In genomic region chr2:165697727-165698620, GRCh38 we compare ENCODE assay signal across 9 cellular contexts.
DNase-seq lines count a peak whose midpoint lies in the region; TF ChIP-seq lines count a peak whose summit lies in the region.
"Had no signal": no experiment of that assay in that cellular context is flagged by ENCODE, and none has a peak within 500 bp of the region (broad histone marks: within the 10 kb centered on the region; RNA-seq: fewer than 3 reads in every experiment).

No MANE protein-coding gene starts in this region.

- peak overlapping the region; percentile 4 for H2AFZ ChIP-seq in mammary epithelial cell (ENCODE audit: low read depth, low read length)

- no peaks in the 10 kb centered on the region for H3K4me1 ChIP-seq in mammary epithelial cell (ENCODE audit: insufficient read depth, low read length)
- no peaks in the 10 kb centered on the region for H3K4me1 ChIP-seq in breast epithelium
- H3K4me1 ChIP-seq in HUES6 (ENCODE audit: control insufficient read depth, insufficient read depth, low read length) = peaks cover 32% of the 10 kb centered on the region
- H3K4me1 ChIP-seq in ectodermal cell (ENCODE audit: control insufficient read depth, insufficient read depth, low read length) = peaks cover 20% of the 10 kb centered on the region
- H3K4me1 ChIP-seq in ascending aorta = peaks cover 0 to 2% of the 10 kb centered on the region in 2 donors

- dilution Hi-C loops in mammary epithelial cell (cut with HindIII; ENCODE audit: low sequenced_read_pairs) = loop anchor here (25.0 kb wide), 1 partner anchor 286 kb away; no protein-coding TSS in a partner anchor

- no peaks in the 10 kb centered on the region for H4K20me1 ChIP-seq in mammary epithelial cell (ENCODE audit: insufficient read depth, low read length)

- H3K36me3 ChIP-seq in mammary epithelial cell (ENCODE audit: insufficient read depth, low read length) = no peaks in the 10 kb centered on the region
- H3K36me3 ChIP-seq in breast epithelium = no peaks in the 10 kb centered on the region
- no peaks in the 10 kb centered on the region for H3K36me3 ChIP-seq in HUES6 (ENCODE audit: control insufficient read depth, insufficient read depth, low read length)
- H3K36me3 ChIP-seq in ectodermal cell (ENCODE audit: control insufficient read depth, insufficient read depth, low read length) = no peaks in the 10 kb centered on the region
- no peaks in the 10 kb centered on the region for H3K36me3 ChIP-seq in ascending aorta

- H3K9ac ChIP-seq in mammary epithelial cell (ENCODE audit: insufficient read depth, low read length) = no peak overlapping the region
- H3K9ac ChIP-seq in HUES6 (ENCODE audit: low read length) = peak overlapping the region; percentile 8

- H3K9me3 ChIP-seq in mammary epithelial cell (replicated peaks; ENCODE audit: insufficient read depth, low read length) = no peaks in the 10 kb centered on the region
- H3K9me3 ChIP-seq in breast epithelium = no peaks in the 10 kb centered on the region
- no peaks in the 10 kb centered on the region for H3K9me3 ChIP-seq in HUES6 (ENCODE audit: control insufficient read depth, insufficient read depth, low read depth, low read length)
- no peaks in the 10 kb centered on the region for H3K9me3 ChIP-seq in ectodermal cell (ENCODE audit: control insufficient read depth, low read length)
- no peaks in the 10 kb centered on the region for H3K9me3 ChIP-seq in ascending aorta

- no peak overlapping the region for H3K4me2 ChIP-seq in mammary epithelial cell (ENCODE audit: insufficient read depth, low read depth, low read length)

- in situ Hi-C loops in mammary epithelial cell (cut with MboI; ENCODE audit: low sequenced_read_pairs in 2 of 2) = loop anchor here in 1 of 2 donors (10.0 kb wide), 1 partner anchor 283 kb away; no protein-coding TSS in a partner anchor

- H3K27me3 ChIP-seq in mammary epithelial cell (ENCODE audit: insufficient read depth, low read length) = no peaks in the 10 kb centered on the region
- H3K27me3 ChIP-seq in breast epithelium = no peaks in the 10 kb centered on the region
- no peaks in the 10 kb centered on the region for H3K27me3 ChIP-seq in HUES6 (ENCODE audit: control insufficient read depth, insufficient read depth, low read length)
- H3K27me3 ChIP-seq in ectodermal cell (ENCODE audit: control insufficient read depth, insufficient read depth, low read length, poor library complexity, severe bottlenecking) = no peaks in the 10 kb centered on the region
- no peaks in the 10 kb centered on the region for H3K27me3 ChIP-seq in ascending aorta

- no TSS peak for BruUV-seq in mammary epithelial cell (replicated peaks; lab: Mats Ljungman, UMichigan)

- CTCF ChIA-PET in mammary epithelial cell (lab: Charles Lee; ENCODE audit: low non-redundant PET) = interaction anchor here (0.5 kb wide), 1 partner anchor 80 kb away, joined by 3 read pairs; no protein-coding TSS in a partner anchor
- CTCF ChIA-PET in GM10248 (lab: Yijun Ruan, JAX) = interaction anchor here (0.9 to 1.2 kb wide), 4 partner anchors 9 to 295 kb away, joined by 3 to 4 read pairs (median 3); no protein-coding TSS in a partner anchor

- no peaks in the 10 kb centered on the region for H3K79me2 ChIP-seq in mammary epithelial cell (ENCODE audit: insufficient read depth, low read length)

- no peak overlapping the region for H3K27ac ChIP-seq in mammary epithelial cell (ENCODE audit: insufficient read depth, low read depth, low read length)
- no peak overlapping the region for H3K27ac ChIP-seq in breast epithelium
- peak overlapping the region; percentile 7; the same call in 1 of the 2 replicates for H3K27ac ChIP-seq in HUES6 (ENCODE audit: low read depth, low read length)
- peak overlapping the region; percentile 55 for H3K27ac ChIP-seq in ectodermal cell (ENCODE audit: insufficient read depth, low read depth, low read length, poor library complexity, severe bottlenecking)
- no peak overlapping the region for H3K27ac ChIP-seq in ascending aorta

- 91% methylated on average over 4 of the region's 4 CpGs for WGBS in mammary epithelial cell (ENCODE audit: low coverage, missing lambda C conversion rate)
- 70 to 78% methylated on average over 4 of the region's 4 CpGs for WGBS in ectodermal cell, 2 experiments

- POLR2A ChIA-PET in GM10248 (lab: Yijun Ruan, JAX) = no interaction called here

- TF ChIP-seq CTCF in mammary epithelial cell (conservative IDR thresholded peaks at IDR 0.05 in 1 of 2, IDR thresholded peaks at IDR 0.05 in 1 of 2; ENCODE audit: extremely low read depth in 1 of 2, insufficient read depth in 1 of 2, low read depth in 1 of 2, low read length in 2 of 2) (no peak), breast epithelium (IDR thresholded peaks at IDR 0.05) (no peak), GM10248 (IDR thresholded peaks at IDR 0.05; ENCODE audit: control extremely low read depth, extremely low read depth, low read depth, missing control alignments) (no peak), ascending aorta (IDR thresholded peaks at IDR 0.05) (no peak)

- TF ChIP-seq POLR2A in breast epithelium (IDR thresholded peaks at IDR 0.05) = no peak

- H3K4me3 ChIP-seq in mammary epithelial cell (replicated peaks in 1 of 3; ENCODE audit: insufficient read depth in 1 of 3, low read depth in 2 of 3, low read length in 3 of 3) (no peak overlapping the region), breast epithelium (no peak overlapping the region), HUES6 (ENCODE audit: low read depth, low read length) (0 out of 2 replicates have a peak overlapping the region, but pooled peaks have one; percentile 0), ectodermal cell (ENCODE audit: insufficient read depth, low read depth, low read length) (no peak overlapping the region), ascending aorta (no peak overlapping the region)

- intact Hi-C loops in mammary epithelial cell (cut with micrococcal nuclease) (loop anchor here (1.0 to 5.0 kb wide), 3 partner anchors 141 to 297 kb away; no protein-coding TSS in a partner anchor), breast epithelium (cut with DNase I; ENCODE audit: low total_unique reads) (no loop called here), ascending aorta (cut with DNase I) (loop anchor here (1.0 to 10.0 kb wide), 2 partner anchors 296 to 703 kb away; no protein-coding TSS in a partner anchor)

- no peak for DNase-seq in mammary epithelial cell
- no peak for DNase-seq in breast epithelium (ENCODE audit: low spot score in 2 of 2)
- DNase-seq in GM10248 (ENCODE audit: extremely low spot score) = no peak
- DNase-seq in ascending aorta (ENCODE audit: low spot score in 2 of 2) = no peak
- DNase-seq in activated CD4-positive, CD25-positive, alpha-beta regulatory T cell (lab: John Stamatoyannopoulos, UW) = no peak
- DNase-seq in activated gamma-delta T cell (lab: John Stamatoyannopoulos, UW) = no peak
- DNase-seq: stimulated activated CD4-positive, alpha-beta T cell treated with anti-CD3 and anti-CD28 coated beads, Interleukin-2, amount 100 ng/mL, for 24 hours had no signal

Comparison
In these comparisons a context has a peak if more than half of its experiments do, and no peak if none do; other contexts are left out.
1. H3K27ac ChIP-seq: peak in HUES6 (single experiment) and ectodermal cell (single experiment); none in mammary epithelial cell (single experiment), breast epithelium (0 of 2) and ascending aorta (0 of 2).